In the genomic region with DNA sequence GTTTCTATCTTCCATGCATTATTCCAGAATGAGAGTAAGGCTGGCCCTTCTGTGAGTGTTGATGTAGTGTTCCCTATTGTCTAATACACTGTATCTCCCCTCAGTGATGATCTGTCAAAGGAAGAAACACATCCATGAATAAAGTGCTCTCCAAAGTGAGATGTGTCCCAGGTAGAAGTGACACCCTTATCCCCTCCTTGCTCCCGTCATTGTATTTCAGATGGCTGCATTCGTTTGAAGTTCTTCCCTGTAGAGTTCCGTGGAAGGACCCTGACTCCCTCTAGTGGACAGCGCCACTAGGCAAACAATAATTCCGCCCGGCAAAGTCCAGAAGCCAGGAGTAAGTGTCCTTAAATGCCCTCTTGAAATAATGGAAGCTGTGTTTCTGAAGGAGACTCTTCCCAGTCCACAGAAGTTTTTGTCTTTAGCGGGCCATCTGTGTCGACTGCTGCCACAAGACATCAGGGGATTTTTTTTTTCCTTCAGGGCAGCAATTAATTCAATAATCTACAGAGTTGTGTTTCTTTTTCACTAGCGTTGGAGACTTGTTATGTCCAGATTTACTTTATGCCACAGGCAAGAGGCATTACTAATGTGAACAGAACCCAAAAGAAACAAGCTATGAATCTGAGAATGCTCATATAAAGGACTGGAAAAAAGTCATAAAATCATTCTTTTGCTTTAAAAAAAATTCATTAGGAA, we compare ENCODE assay signal across 8 cellular contexts.
A peak's percentile ranks its signal among the peaks of the same experiment; 100 is the strongest.
DNase-seq lines count a peak whose midpoint lies in the region; ATAC-seq, FAIRE-seq and TF ChIP-seq lines count a peak whose summit lies in the region.

No MANE protein-coding gene starts in this region.

- H3K9me2 ChIP-seq in GM23338 (ENCODE audit: insufficient read depth) = no peaks in the 10 kb centered on the region

- H3K4me3 Mint-ChIP-seq in GM23338 = no peak overlapping the region
- no peak overlapping the region for H3K4me3 Mint-ChIP-seq in activated T-helper 1 cell treated with anti-CD3 and anti-CD28 coated beads, Interleukin-12 subunit alpha, Interleukin-12 subunit beta, Interleukin-2, Interleukin-4 antibody, amounts not matched to agents 30 ng/mL and 10 ng/mL and 1 ng/mL, durations not matched to agents 14 hours and 24 hours and 36 hours

- H3K27ac Mint-ChIP-seq in GM23338 = no peak overlapping the region
- no peak overlapping the region for H3K27ac Mint-ChIP-seq in activated T-helper 1 cell treated with anti-CD3 and anti-CD28 coated beads, Interleukin-12 subunit alpha, Interleukin-12 subunit beta, Interleukin-2, Interleukin-4 antibody, amounts not matched to agents 30 ng/mL and 10 ng/mL and 1 ng/mL, durations not matched to agents 14 hours and 24 hours and 36 hours

- H3K36me3 ChIP-seq in GM23338 (ENCODE audit: insufficient read depth) (no peaks in the 10 kb centered on the region), testis (ENCODE audit: low read depth, missing control alignments) (no peaks in the 10 kb centered on the region)

- WGBS in testis, 2 donors = 23 to 27% methylated on average over 9 of the region's 9 CpGs

- DNase-seq in EL = peak; percentile 82
- peak; percentile 91 for DNase-seq in GM23338 (ENCODE audit: low spot score)
- DNase-seq in LoVo (ENCODE audit: low spot score) = peak; percentile 85
- DNase-seq in RCC 7860 (ENCODE audit: low spot score) = peak; percentile 64
- DNase-seq in activated T-helper 1 cell treated with anti-CD3 and anti-CD28 coated beads, Interleukin-12 subunit alpha, Interleukin-12 subunit beta, Interleukin-2, Interleukin-4 antibody, amounts not matched to agents 30 ng/mL and 10 ng/mL and 1 ng/mL, durations not matched to agents 14 hours and 24 hours and 36 hours (ENCODE audit: low spot score) = peak; percentile 45
- peak; percentile 74 for DNase-seq in fibroblast of the conjunctiva (ENCODE audit: low read depth)
- peak; percentile 81 for DNase-seq in occipital lobe (lab: John Stamatoyannopoulos, UW)
- DNase-seq in testis = peak; percentile 90

- no peaks in the 10 kb centered on the region for H3K36me3 Mint-ChIP-seq in GM23338 (ENCODE audit: low read depth)
- no peaks in the 10 kb centered on the region for H3K36me3 Mint-ChIP-seq in activated T-helper 1 cell treated with anti-CD3 and anti-CD28 coated beads, Interleukin-12 subunit alpha, Interleukin-12 subunit beta, Interleukin-2, Interleukin-4 antibody, amounts not matched to agents 30 ng/mL and 10 ng/mL and 1 ng/mL, durations not matched to agents 14 hours and 24 hours and 36 hours (ENCODE audit: low read depth)

- peak; percentile 94 for ATAC-seq in GM23338

- H3K4me1 Mint-ChIP-seq in GM23338 = peaks cover 11% of the 10 kb centered on the region
- peaks cover 15% of the 10 kb centered on the region for H3K4me1 Mint-ChIP-seq in activated T-helper 1 cell treated with anti-CD3 and anti-CD28 coated beads, Interleukin-12 subunit alpha, Interleukin-12 subunit beta, Interleukin-2, Interleukin-4 antibody, amounts not matched to agents 30 ng/mL and 10 ng/mL and 1 ng/mL, durations not matched to agents 14 hours and 24 hours and 36 hours (ENCODE audit: low read depth)

- TF ChIP-seq CTCF in GM23338 (conservative IDR thresholded peaks at IDR 0.05; ENCODE audit: low read depth in 2 of 2) (peak; percentile 95), testis (IDR thresholded peaks at IDR 0.05) (peak; percentile 81 to 83 (median 82))

- H4K20me1 ChIP-seq in GM23338 (replicated peaks; ENCODE audit: insufficient read depth) = no peaks in the 10 kb centered on the region

- no peak for TF ChIP-seq POLR2A in testis (IDR thresholded peaks at IDR 0.05)

- H3K27me3 ChIP-seq in GM23338 (ENCODE audit: insufficient read depth) = peaks cover 12% of the 10 kb centered on the region
- H3K27me3 ChIP-seq in testis = no peaks in the 10 kb centered on the region

- H3K27ac ChIP-seq in GM23338 (ENCODE audit: low read depth) = no peak overlapping the region
- peak overlapping the region in 1 of 2 donors; percentile 36 for H3K27ac ChIP-seq in testis

- no peaks in the 10 kb centered on the region for H3K79me2 ChIP-seq in GM23338 (replicated peaks; ENCODE audit: insufficient read depth)

- H3K27me3 Mint-ChIP-seq in GM23338 (ENCODE audit: insufficient read depth, low read depth, poor library complexity) = peaks cover 4% of the 10 kb centered on the region
- H3K27me3 Mint-ChIP-seq in activated T-helper 1 cell treated with anti-CD3 and anti-CD28 coated beads, Interleukin-12 subunit alpha, Interleukin-12 subunit beta, Interleukin-2, Interleukin-4 antibody, amounts not matched to agents 30 ng/mL and 10 ng/mL and 1 ng/mL, durations not matched to agents 14 hours and 24 hours and 36 hours (ENCODE audit: insufficient read depth) = peaks cover 20% of the 10 kb centered on the region

- H3K4me1 ChIP-seq in GM23338 (ENCODE audit: insufficient read depth) (peaks cover 13% of the 10 kb centered on the region), testis (peaks cover 11% of the 10 kb centered on the region)

- no peaks in the 10 kb centered on the region for H3K9me3 Mint-ChIP-seq in GM23338
- H3K9me3 Mint-ChIP-seq in activated T-helper 1 cell treated with anti-CD3 and anti-CD28 coated beads, Interleukin-12 subunit alpha, Interleukin-12 subunit beta, Interleukin-2, Interleukin-4 antibody, amounts not matched to agents 30 ng/mL and 10 ng/mL and 1 ng/mL, durations not matched to agents 14 hours and 24 hours and 36 hours = no peaks in the 10 kb centered on the region

- no peaks in the 10 kb centered on the region for H3K9me3 ChIP-seq in testis

- H3K4me3 ChIP-seq in GM23338 (no peak overlapping the region), testis (no peak overlapping the region)

- no peak overlapping the region for H3K4me2 ChIP-seq in GM23338

- no peaks in the 10 kb centered on the region for H3F3A ChIP-seq in GM23338 (replicated peaks; ENCODE audit: low read depth)

- intact Hi-C loops in activated T-helper 1 cell treated with anti-CD3 and anti-CD28 coated beads, Interleukin-12 subunit alpha, Interleukin-12 subunit beta, Interleukin-2, Interleukin-4 antibody, amounts not matched to agents 30 ng/mL and 10 ng/mL and 1 ng/mL, durations not matched to agents 14 hours and 24 hours and 36 hours (cut with micrococcal nuclease) = loop anchor here (1.0 to 5.0 kb wide), 5 partner anchors 64 to 464 kb away; a partner anchor contains a TSS
- intact Hi-C loops in testis (cut with DNase I; ENCODE audit: low total_unique reads) = no loop called here

- peak; percentile 72 for FAIRE-seq in RCC 7860 (lab: Jason Lieb, UNC)

- H2AFZ ChIP-seq in GM23338 = no peak overlapping the region

TF ChIP-seq in GM23338, 12 proteins besides CTCF, POLR2A, EP300 and RAD21 (continues in another document):
- TF ChIP-seq EZH2phosphoT487 (IDR thresholded peaks at IDR 0.05; ENCODE audit: unreplicated experiment) (no peak), ZNF331 (CRISPR knock-in tag; IDR thresholded peaks at IDR 0.05; ENCODE audit: low read depth) (no peak), NANOG (IDR thresholded peaks at IDR 0.05; ENCODE audit: borderline replicate concordance) (no peak), EZH2 (IDR thresholded peaks at IDR 0.05; ENCODE audit: low read depth, unreplicated experiment) (no peak), STAT1 (IDR thresholded peaks at IDR 0.05; ENCODE audit: unreplicated experiment) (no peak), POLR2AphosphoS5 (IDR thresholded peaks at IDR 0.05; ENCODE audit: low read depth) (no peak), JUNB (IDR thresholded peaks at IDR 0.05; ENCODE audit: unreplicated experiment) (no peak)
- TF ChIP-seq, protein P1, sequence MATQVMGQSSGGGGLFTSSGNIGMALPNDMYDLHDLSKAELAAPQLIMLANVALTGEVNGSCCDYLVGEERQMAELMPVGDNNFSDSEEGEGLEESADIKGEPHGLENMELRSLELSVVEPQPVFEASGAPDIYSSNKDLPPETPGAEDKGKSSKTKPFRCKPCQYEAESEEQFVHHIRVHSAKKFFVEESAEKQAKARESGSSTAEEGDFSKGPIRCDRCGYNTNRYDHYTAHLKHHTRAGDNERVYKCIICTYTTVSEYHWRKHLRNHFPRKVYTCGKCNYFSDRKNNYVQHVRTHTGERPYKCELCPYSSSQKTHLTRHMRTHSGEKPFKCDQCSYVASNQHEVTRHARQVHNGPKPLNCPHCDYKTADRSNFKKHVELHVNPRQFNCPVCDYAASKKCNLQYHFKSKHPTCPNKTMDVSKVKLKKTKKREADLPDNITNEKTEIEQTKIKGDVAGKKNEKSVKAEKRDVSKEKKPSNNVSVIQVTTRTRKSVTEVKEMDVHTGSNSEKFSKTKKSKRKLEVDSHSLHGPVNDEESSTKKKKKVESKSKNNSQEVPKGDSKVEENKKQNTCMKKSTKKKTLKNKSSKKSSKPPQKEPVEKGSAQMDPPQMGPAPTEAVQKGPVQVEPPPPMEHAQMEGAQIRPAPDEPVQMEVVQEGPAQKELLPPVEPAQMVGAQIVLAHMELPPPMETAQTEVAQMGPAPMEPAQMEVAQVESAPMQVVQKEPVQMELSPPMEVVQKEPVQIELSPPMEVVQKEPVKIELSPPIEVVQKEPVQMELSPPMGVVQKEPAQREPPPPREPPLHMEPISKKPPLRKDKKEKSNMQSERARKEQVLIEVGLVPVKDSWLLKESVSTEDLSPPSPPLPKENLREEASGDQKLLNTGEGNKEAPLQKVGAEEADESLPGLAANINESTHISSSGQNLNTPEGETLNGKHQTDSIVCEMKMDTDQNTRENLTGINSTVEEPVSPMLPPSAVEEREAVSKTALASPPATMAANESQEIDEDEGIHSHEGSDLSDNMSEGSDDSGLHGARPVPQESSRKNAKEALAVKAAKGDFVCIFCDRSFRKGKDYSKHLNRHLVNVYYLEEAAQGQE (IDR thresholded peaks at IDR 0.05; ENCODE audit: unreplicated experiment) = no peak
- TF ChIP-seq, protein P2, sequence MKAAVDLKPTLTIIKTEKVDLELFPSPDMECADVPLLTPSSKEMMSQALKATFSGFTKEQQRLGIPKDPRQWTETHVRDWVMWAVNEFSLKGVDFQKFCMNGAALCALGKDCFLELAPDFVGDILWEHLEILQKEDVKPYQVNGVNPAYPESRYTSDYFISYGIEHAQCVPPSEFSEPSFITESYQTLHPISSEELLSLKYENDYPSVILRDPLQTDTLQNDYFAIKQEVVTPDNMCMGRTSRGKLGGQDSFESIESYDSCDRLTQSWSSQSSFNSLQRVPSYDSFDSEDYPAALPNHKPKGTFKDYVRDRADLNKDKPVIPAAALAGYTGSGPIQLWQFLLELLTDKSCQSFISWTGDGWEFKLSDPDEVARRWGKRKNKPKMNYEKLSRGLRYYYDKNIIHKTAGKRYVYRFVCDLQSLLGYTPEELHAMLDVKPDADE (IDR thresholded peaks at IDR 0.05) = no peak
